In genomic region chr14:69151458-69152180, GRCh38 we compare ENCODE assay signal across 8 cellular contexts. TPM values are rescaled to one million over a fixed set of nuclear protein-coding genes. Genes with fewer than 3 reads are reported as not detected.
A peak's percentile ranks its signal among the peaks of the same experiment; 100 is the strongest.
DNase-seq lines count a peak whose midpoint lies in the region; ATAC-seq and TF ChIP-seq lines count a peak whose summit lies in the region.

No MANE protein-coding gene starts in this region.

- BruUV-seq in Panc1 (replicated peaks; lab: Mats Ljungman, UMichigan): no TSS peak

- H3K9ac ChIP-seq in HUES6 (ENCODE audit: low read length): peak overlapping the region; percentile 92

- DNase-seq in CD14-positive monocyte (ENCODE audit: low spot score): peak; percentile 71
- DNase-seq in Panc1 (ENCODE audit: low read depth, low spot score): no peak
- DNase-seq in activated T-cell treated with anti-CD3 and anti-CD28 coated beads, Interleukin-2, amount 50 U/mL, for 48 hours: peak; percentile 80 to 88
- peak; percentile 43 to 76 for DNase-seq in stimulated activated CD8-positive, alpha-beta memory T cell treated with anti-CD3 and anti-CD28 coated beads, Interleukin-7, amount 100 ng/mL, for 4 hours (ENCODE audit: low read depth in 2 of 2)

- H3K27me3 ChIP-seq in HUES6 (ENCODE audit: control insufficient read depth, insufficient read depth, low read length) (peaks cover 9% of the 10 kb centered on the region), Panc1 (ENCODE audit: control insufficient read depth, insufficient read depth, low read length) (no peaks in the 10 kb centered on the region), muscle layer of duodenum (ENCODE audit: low read depth, low read length) (no peaks in the 10 kb centered on the region)

- no peaks in the 10 kb centered on the region for H3K9me3 Mint-ChIP-seq in CD14-positive monocyte

- POLR2A ChIA-PET in Panc1 (lab: Charles Lee): interaction anchor here (0.7 kb wide), 1 partner anchor 343 kb away, joined by 3 read pairs; no protein-coding TSS in a partner anchor

- H3K9me3 ChIP-seq in HUES6 (ENCODE audit: control insufficient read depth, insufficient read depth, low read depth, low read length) (no peaks in the 10 kb centered on the region), Panc1 (ENCODE audit: control insufficient read depth, insufficient read depth, low read depth, low read length) (no peaks in the 10 kb centered on the region), muscle layer of duodenum (ENCODE audit: control insufficient read depth in 1 of 2, low read length in 2 of 2) (no peaks in the 10 kb centered on the region)

- peaks cover 27% of the 10 kb centered on the region for H3K4me1 Mint-ChIP-seq in CD14-positive monocyte

- peaks cover 0 to 22% (median 19%) of the 10 kb centered on the region in 3 donors for H3K27me3 Mint-ChIP-seq in CD14-positive monocyte (ENCODE audit: low read depth in 3 of 3)

- H3K4me1 ChIP-seq in HUES6 (ENCODE audit: control insufficient read depth, insufficient read depth, low read length) (peaks cover 10% of the 10 kb centered on the region), Panc1 (ENCODE audit: control insufficient read depth, insufficient read depth, low read length) (peaks cover 25% of the 10 kb centered on the region), muscle layer of duodenum (ENCODE audit: control insufficient read depth in 1 of 2, insufficient read depth in 2 of 2, low read length in 2 of 2) (peaks cover 0 to 17% of the 10 kb centered on the region in 2 donors)

- in situ Hi-C loops in Panc1 (cut with HindIII; ENCODE audit: low pct_unique_long_range_greater_than_20kb, low sequenced_read_pairs): no loop called here

- H3K4me3 Mint-ChIP-seq in CD14-positive monocyte: peak overlapping the region; percentile 84 to 94

- peak overlapping the region; percentile 98 for H3K4me3 ChIP-seq in HUES6 (ENCODE audit: low read depth, low read length)
- H3K4me3 ChIP-seq in Panc1 (ENCODE audit: low read depth in 2 of 2, low read length in 2 of 2): peak overlapping the region; percentile 66 to 82
- peak overlapping the region; percentile 94 to 95 for H3K4me3 ChIP-seq in muscle layer of duodenum (ENCODE audit: low read depth in 1 of 2, low read length in 2 of 2)

- H3K36me3 ChIP-seq in HUES6 (ENCODE audit: control insufficient read depth, insufficient read depth, low read length) (peaks cover 7% of the 10 kb centered on the region), Panc1 (ENCODE audit: control insufficient read depth, insufficient read depth, low read length) (peaks cover 3% of the 10 kb centered on the region), muscle layer of duodenum (ENCODE audit: control insufficient read depth in 1 of 2, insufficient read depth in 2 of 2, low read length in 2 of 2) (peaks cover 0 to 7% of the 10 kb centered on the region in 2 donors)

- peaks cover 16 to 21% of the 10 kb centered on the region in 2 donors for H3K36me3 Mint-ChIP-seq in CD14-positive monocyte

- TF ChIP-seq CTCF in CD14-positive monocyte (IDR thresholded peaks at IDR 0.05): peak; percentile 69
- TF ChIP-seq CTCF in Panc1 (IDR thresholded peaks at IDR 0.05): peak; percentile 77

- CTCF ChIA-PET in Panc1 (lab: Charles Lee): interaction anchor here (0.6 to 1.0 kb wide), 3 partner anchors 22 to 460 kb away, joined by 4 to 13 read pairs (median 7); partner anchors contain the start of gene SUSD6

- intact Hi-C loops in CD14-positive monocyte (cut with micrococcal nuclease) (no loop called here), Panc1 (cut with micrococcal nuclease; ENCODE audit: unreplicated experiment) (no loop called here)

- peak; percentile 46 for ATAC-seq in GM19452 (IDR thresholded peaks at IDR 0.05; ENCODE audit: unreplicated experiment)
- ATAC-seq in Panc1: peak; percentile 74
- peak; percentile 71 for ATAC-seq in esophagus mucosa

- peak overlapping the region; percentile 88 to 94 (median 93) for H3K27ac Mint-ChIP-seq in CD14-positive monocyte

- H3K27ac ChIP-seq in HUES6 (ENCODE audit: low read depth, low read length): peak overlapping the region; percentile 78; the same call in 1 of the 2 replicates
- H3K27ac ChIP-seq in Panc1 (ENCODE audit: low read length): peak overlapping the region; percentile 83
- H3K27ac ChIP-seq in muscle layer of duodenum (ENCODE audit: low read length): peak overlapping the region; percentile 92

RNA-seq across cellular contexts. Expression of gene DCAF5, which starts 1.3 kb away (rescaled TPM):
- 10 to 100 TPM; 22.2 to 30.6 TPM for polyA plus RNA-seq in CD14-positive monocyte
- total RNA-seq in Panc1 (2021; ENCODE audit: unreplicated experiment) (27.6 TPM), esophagus mucosa (28.1 TPM)
- polyA plus RNA-seq in Panc1 (2012; ENCODE audit: insufficient read length): 18.6 TPM

RNA-seq across cellular contexts. Expression of gene EXD2, which starts 39.7 kb away (rescaled TPM):
- polyA plus RNA-seq in CD14-positive monocyte: 1 to 10 TPM; 3.1 to 4.0 TPM
- 9.5 TPM for total RNA-seq in Panc1 (2021; ENCODE audit: unreplicated experiment)
- 8.1 TPM for polyA plus RNA-seq in Panc1 (2012; ENCODE audit: insufficient read length)
- 12.2 TPM for total RNA-seq in esophagus mucosa
